Comparison of ENCODE assay signal across 12 cellular contexts in the genomic region with DNA sequence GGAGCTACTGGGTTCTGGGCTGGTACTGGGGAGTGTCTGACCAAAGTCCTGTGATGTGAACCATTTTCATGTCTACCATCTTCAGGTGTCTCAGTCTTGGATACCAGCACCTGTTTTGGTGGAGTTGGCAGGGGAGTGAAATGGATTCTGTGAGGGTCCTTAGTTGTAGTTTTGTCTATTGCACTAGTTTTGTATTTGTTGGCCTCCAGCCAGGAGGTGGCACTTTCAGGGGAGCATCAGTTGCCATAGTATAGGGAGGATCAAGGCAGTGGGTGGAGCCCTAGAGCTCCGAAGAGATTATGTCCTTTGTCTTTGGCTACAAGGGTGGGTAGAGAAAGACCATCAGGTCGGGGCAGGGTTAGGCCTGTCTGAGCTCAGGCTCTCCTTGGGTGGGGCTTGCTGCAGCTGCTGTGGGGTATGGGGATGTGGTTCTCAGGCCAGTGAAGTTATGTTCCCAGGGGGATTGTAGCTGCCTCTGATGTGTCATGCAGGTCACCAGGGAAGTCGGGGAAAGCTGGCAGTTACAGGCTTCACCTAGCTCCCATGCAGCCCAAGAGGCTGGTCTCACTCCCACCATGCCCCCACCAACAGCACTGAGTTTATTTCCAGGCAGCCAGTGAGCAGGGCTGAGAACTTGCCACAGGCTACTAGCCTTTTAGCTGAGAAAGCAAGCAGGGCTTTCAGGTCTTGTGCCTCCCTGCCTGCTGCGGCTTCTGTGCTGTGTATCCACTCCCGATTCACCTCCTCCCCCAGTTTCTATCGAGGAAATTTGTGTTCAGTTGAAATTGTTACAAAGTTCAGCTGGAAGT.
DNase-seq lines count a peak whose midpoint lies in the region; ATAC-seq, FAIRE-seq and TF ChIP-seq lines count a peak whose summit lies in the region.
"Had no signal": no experiment of that assay in that cellular context is flagged by ENCODE, and none has a peak within 500 bp of the region (broad histone marks: within the 10 kb centered on the region; RNA-seq: fewer than 3 reads in every experiment).

No MANE protein-coding gene starts in this region.

- H3K9me1 ChIP-seq in K562 (ENCODE audit: control insufficient read depth, insufficient read depth, low read length) = no peaks in the 10 kb centered on the region

- H3K27me3 ChIP-seq in DND-41 (ENCODE audit: insufficient read depth, low read length, poor library complexity) = no peaks in the 10 kb centered on the region
- no peaks in the 10 kb centered on the region for H3K27me3 ChIP-seq in K562 (ENCODE audit: control insufficient read depth in 2 of 2, insufficient read depth in 2 of 2, low read length in 2 of 2)
- no peaks in the 10 kb centered on the region for H3K27me3 ChIP-seq in MG63

- H3K27ac ChIP-seq in DND-41 (ENCODE audit: low read length) (peak overlapping the region; percentile 91), K562 (ENCODE audit: extremely low read depth, low read depth, low read length) (no peak overlapping the region)

- CTCF ChIA-PET in K562 (lab: Yijun Ruan, JAX; ENCODE audit: low intra/inter-chr PET ratio) = no interaction called here

- H3K4me3 ChIP-seq in DND-41 (ENCODE audit: low read depth in 1 of 2, low read length in 2 of 2) (peak overlapping the region in 1 of 2 experiments; percentile 39; a peak in 2 of 4 replicates), K562 (no peak overlapping the region), MG63 (no peak overlapping the region)

- H3K4me1 ChIP-seq in DND-41 (ENCODE audit: insufficient read depth, low read length) (peaks cover 41% of the 10 kb centered on the region), K562 (replicated peaks in 1 of 2; ENCODE audit: control insufficient read depth in 2 of 2, insufficient read depth in 2 of 2, low read length in 2 of 2) (no peaks in the 10 kb centered on the region)

- no TSS peak for BruUV-seq in K562 (replicated peaks; lab: Mats Ljungman, UMichigan)

- H3K79me2 ChIP-seq in DND-41 (ENCODE audit: insufficient read depth, low read length) = no peaks in the 10 kb centered on the region
- H3K79me2 ChIP-seq in K562 (ENCODE audit: control insufficient read depth, insufficient read depth, low read length) = no peaks in the 10 kb centered on the region

- H3K4me2 ChIP-seq in DND-41 (ENCODE audit: insufficient read depth, low read length) = peak overlapping the region; percentile 51
- H3K4me2 ChIP-seq in K562 (ENCODE audit: insufficient read depth, low read length) = no peak overlapping the region

- POLR2A ChIA-PET in K562 (lab: Yijun Ruan, JAX) = interaction anchor here (0.7 kb wide), 1 partner anchor 31 kb away, joined by 5 read pairs; no protein-coding TSS in a partner anchor

- TF ChIP-seq CTCF in DND-41 (IDR thresholded peaks at IDR 0.05; ENCODE audit: borderline replicate concordance, extremely low read depth, low read length, poor library complexity, severe bottlenecking) (peak; percentile 34), K562 (IDR thresholded peaks at IDR 0.05 in 2 of 3, conservative IDR thresholded peaks at IDR 0.05 in 1 of 3; ENCODE audit: insufficient read depth in 2 of 3, low read depth in 1 of 3, low read length in 3 of 3) (no peak)

- no peak for FAIRE-seq in K562 (lab: Jason Lieb, UNC)

- no peak for TF ChIP-seq POLR2A in K562 (conservative IDR thresholded peaks at IDR 0.05)

- H4K20me1 ChIP-seq in DND-41 (ENCODE audit: insufficient read depth, low read length) (no peaks in the 10 kb centered on the region), K562 (replicated peaks; ENCODE audit: control insufficient read depth, insufficient read depth, low read length) (no peaks in the 10 kb centered on the region)

- TF ChIP-seq EP300 in K562 (IDR thresholded peaks at IDR 0.05; ENCODE audit: low read length) = no peak

- peak; percentile 88 for DNase-seq in DND-41
- no peak for DNase-seq in K562 (ENCODE audit: extremely low read depth in 1 of 4, low spot score in 3 of 4)
- DNase-seq in NCI-H2227 treated with DMSO at 0.1 percent for 48 hours (lab: John Stamatoyannopoulos, UW) = no peak
- DNase-seq in posterior vena cava (ENCODE audit: low spot score) = no peak
- DNase-seq in MG63 = no peak
- DNase-seq in DMS53 treated with DMSO at 0.1 percent for 48 hours (lab: John Stamatoyannopoulos, UW; ENCODE audit: unreplicated experiment) = no peak
- DNase-seq: aorta, GDM1, islet precursor cell, NCI-H524 had no signal

- ATAC-seq in DND-41 (ENCODE audit: insufficient read depth, low read depth) (peak; percentile 74), GM19463 (IDR thresholded peaks at IDR 0.05; ENCODE audit: unreplicated experiment) (peak; percentile 57), HG03354 (IDR thresholded peaks at IDR 0.05; ENCODE audit: poor library complexity, severe bottlenecking, unreplicated experiment) (peak; percentile 69), K562 (no peak)

- 0% methylated on average over 6 of the region's 6 CpGs for WGBS in K562 (ENCODE audit: insufficient coverage, low coverage, missing lambda C conversion rate)

- H2AFZ ChIP-seq in DND-41 (ENCODE audit: low read depth, low read length) (peak overlapping the region; percentile 54), K562 (ENCODE audit: low read depth, low read length) (no peak overlapping the region)

- intact Hi-C loops in K562 (cut with micrococcal nuclease) (no loop called here), posterior vena cava (cut with DNase I) (no loop called here)

- no peak for TF ChIP-seq RAD21 in K562 (CRISPR knock-in tag; conservative IDR thresholded peaks at IDR 0.05 in 1 of 2, IDR thresholded peaks at IDR 0.05 in 1 of 2)

- peak overlapping the region; percentile 56 for H3K9ac ChIP-seq in DND-41 (ENCODE audit: low read depth, low read length)
- no peak overlapping the region for H3K9ac ChIP-seq in K562 (ENCODE audit: insufficient read depth in 1 of 2, low read depth in 2 of 2, low read length in 2 of 2)

- H3K9me3 ChIP-seq in DND-41 (ENCODE audit: insufficient read depth, low read length, severe bottlenecking) = peaks cover 6% of the 10 kb centered on the region
- no peaks in the 10 kb centered on the region for H3K9me3 ChIP-seq in K562 (replicated peaks; ENCODE audit: control insufficient read depth, insufficient read depth, low read depth, low read length)
- H3K9me3 ChIP-seq in MG63 = peaks cover 7% of the 10 kb centered on the region

- in situ Hi-C loops in K562 (cut with MboI) = no loop called here

- H3K36me3 ChIP-seq in DND-41 (ENCODE audit: insufficient read depth, low read length) (no peaks in the 10 kb centered on the region), K562 (ENCODE audit: control insufficient read depth, insufficient read depth, low read length) (no peaks in the 10 kb centered on the region), MG63 (no peaks in the 10 kb centered on the region)

TF ChIP-seq in K562, 482 proteins besides CTCF, POLR2A, EP300 and RAD21:
- TF ChIP-seq ZNF3 (CRISPR knock-in tag; IDR thresholded peaks at IDR 0.05) (no peak), NFIC (IDR thresholded peaks at IDR 0.05) (peak; percentile 57)
